In genomic region chr7:25858200-25858561, GRCh38 we compare ENCODE assay signal across 19 cellular contexts.
DNase-seq lines count a peak whose midpoint lies in the region; ATAC-seq, FAIRE-seq and TF ChIP-seq lines count a peak whose summit lies in the region.
"Had no signal": no experiment of that assay in that cellular context is flagged by ENCODE, and none has a peak within 500 bp of the region (broad histone marks: within the 10 kb centered on the region; RNA-seq: fewer than 3 reads in every experiment).

No MANE protein-coding gene starts in this region.

- POLR2A ChIA-PET in A673 (lab: Charles Lee; ENCODE audit: low non-redundant PET) = no interaction called here

- H3K9me3 ChIP-seq in A673 (ENCODE audit: low read depth, low read length, poor library complexity, severe bottlenecking) (no peaks in the 10 kb centered on the region), mucosa of rectum (ENCODE audit: control insufficient read depth in 2 of 2, low read length in 2 of 2) (peaks cover 0 to 3% of the 10 kb centered on the region in 2 donors)

- no peak for FAIRE-seq in GM19239 (lab: Jason Lieb, UNC)
- FAIRE-seq: RCC 7860 had no signal

- BruUV-seq in A673 (replicated peaks; lab: Mats Ljungman, UMichigan) = no TSS peak

- peaks cover 6% of the 10 kb centered on the region for H3K27me3 ChIP-seq in A673 (replicated peaks; ENCODE audit: insufficient read depth, low read depth, low read length, poor library complexity)
- H3K27me3 ChIP-seq in HL-60 (ENCODE audit: insufficient read depth, poor library complexity, severe bottlenecking) = no peaks in the 10 kb centered on the region
- H3K27me3 ChIP-seq in mucosa of rectum (ENCODE audit: control insufficient read depth in 2 of 2, insufficient read depth in 2 of 2, low read length in 2 of 2) = peaks cover 11 to 20% of the 10 kb centered on the region in 2 donors

- intact Hi-C loops in A673 (cut with micrococcal nuclease; ENCODE audit: unreplicated experiment) = loop anchor here (10.0 kb wide), 1 partner anchor 507 kb away; no protein-coding TSS in a partner anchor

- H3K4me1 ChIP-seq in A673 (ENCODE audit: insufficient read depth, low read length, poor library complexity, severe bottlenecking) (peaks cover 28% of the 10 kb centered on the region), mucosa of rectum (ENCODE audit: control insufficient read depth in 2 of 2, insufficient read depth in 2 of 2, low read length in 2 of 2) (peaks cover 7 to 21% of the 10 kb centered on the region in 2 donors)

- H3K4me3 ChIP-seq in A673 (ENCODE audit: low read depth, low read length, poor library complexity, severe bottlenecking) (peak overlapping the region; percentile 55), HL-60 (replicated peaks; ENCODE audit: insufficient read depth, low read length) (no peak overlapping the region), coronary artery (peak overlapping the region; percentile 71), mucosa of rectum (ENCODE audit: low read length in 2 of 2) (peak overlapping the region; percentile 78 to 84)

- peak overlapping the region; percentile 83 for H3K27ac ChIP-seq in A673 (ENCODE audit: low read depth, low read length, poor library complexity, severe bottlenecking)
- peak overlapping the region; percentile 97 for H3K27ac ChIP-seq in HL-60 (replicated peaks)
- no peak overlapping the region for H3K27ac ChIP-seq in coronary artery
- H3K27ac ChIP-seq in mucosa of rectum (ENCODE audit: low read depth in 2 of 2, low read length in 2 of 2) = peak overlapping the region; percentile 95 to 98

- CTCF ChIA-PET in A673 (lab: Charles Lee) = no interaction called here

- TF ChIP-seq CTCF in A673 (conservative IDR thresholded peaks at IDR 0.05; ENCODE audit: low read depth, low read length) (no peak), HL-60 (IDR thresholded peaks at IDR 0.05; ENCODE audit: insufficient read depth, low read length) (no peak), coronary artery (IDR thresholded peaks at IDR 0.05) (no peak)

- no peaks in the 10 kb centered on the region for H3K36me3 ChIP-seq in A673 (ENCODE audit: insufficient read depth, low read length, poor library complexity, severe bottlenecking)
- H3K36me3 ChIP-seq in mucosa of rectum (ENCODE audit: control insufficient read depth in 2 of 2, insufficient read depth in 2 of 2, low read length in 2 of 2) = no peaks in the 10 kb centered on the region

- H3K9ac ChIP-seq in mucosa of rectum (ENCODE audit: low read depth in 1 of 2, low read length in 2 of 2) = peak overlapping the region; percentile 5 to 78

- ATAC-seq in GM18870 (IDR thresholded peaks at IDR 0.05; ENCODE audit: unreplicated experiment) = no peak
- ATAC-seq: effector memory CD8-positive, alpha-beta T cell; SK-N-SH treated with all-trans-retinoic acid at 6 μM for 48 hours had no signal

- DNase-seq in A673 (ENCODE audit: low spot score) = no peak
- no peak for DNase-seq in HL-60 (ENCODE audit: low read depth in 1 of 2, low spot score in 1 of 2)
- DNase-seq in coronary artery (ENCODE audit: low spot score) = no peak
- no peak for DNase-seq in activated T-cell treated with anti-CD3 and anti-CD28 coated beads, Interleukin-2, amount 50 U/mL, for 48 hours
- DNase-seq in inferior parietal cortex (ENCODE audit: extremely low spot score) = no peak
- DNase-seq in GM19239 (ENCODE audit: insufficient read length, low spot score) = no peak
- DNase-seq: activated CD4-positive, alpha-beta T cell treated with anti-CD3 and anti-CD28 coated beads for 1 hour; activated CD8-positive, alpha-beta memory T cell treated with anti-CD3 and anti-CD28 coated beads for 24 hours; CD4-positive, alpha-beta T cell; effector memory CD8-positive, alpha-beta T cell; Kasumi-1; NCI-H1436 treated with DMSO at 0.1 percent for 48 hours; stimulated activated CD4-positive, alpha-beta T cell treated with anti-CD3 and anti-CD28 coated beads, Interleukin-12 subunit alpha, Interleukin-12 subunit beta, amount 100 ng/mL, for 4 hours; substantia nigra; T1000 had no signal

Comparison
In these comparisons a context has a peak if more than half of its experiments do, and no peak if none do; other contexts are left out.
1. H3K27ac ChIP-seq: peak in A673 (single experiment), HL-60 (single experiment) and mucosa of rectum (2 of 2); none in coronary artery (0 of 2).